Comparison of ENCODE assay signal across 1 cellular context in genomic region chr5:74684900-74685851, GRCh38.
TF ChIP-seq lines count a peak whose summit lies in the region.

HEXB (plus strand) TSS chr5:74685233; CDS start chr5:74685261, 28 bp downstream.

TF ChIP-seq in K562, 482 proteins besides CTCF, POLR2A, EP300 and RAD21 (continued from another document and continues in another):
- TF ChIP-seq ZNF512 (tag; IDR thresholded peaks at IDR 0.05) (no peak), CHD4 (IDR thresholded peaks at IDR 0.05; ENCODE audit: insufficient read depth, insufficient replicate concordance, low read depth, low read length, poor library complexity, severe bottlenecking) (no peak), SREBF2 (CRISPR knock-in tag; IDR thresholded peaks at IDR 0.05) (no peak), ATF2 (CRISPR knock-in tag; IDR thresholded peaks at IDR 0.05) (no peak), NR3C1 (CRISPR knock-in tag; IDR thresholded peaks at IDR 0.05) (no peak), SUPT5H (IDR thresholded peaks at IDR 0.05) (peak; percentile 91), FOXJ3 (CRISPR knock-in tag; IDR thresholded peaks at IDR 0.05) (no peak), ELF4 (CRISPR knock-in tag; IDR thresholded peaks at IDR 0.05) (0 out of 2 replicates have a peak, but pooled peaks have one; percentile 31), NONO (IDR thresholded peaks at IDR 0.05; ENCODE audit: low read depth in 2 of 2, low read length in 1 of 2) (peak; percentile 20 to 95; a peak in 2 of 4 replicates), IRF2 (CRISPR knock-in tag; IDR thresholded peaks at IDR 0.05) (no peak), ZSCAN29 (IDR thresholded peaks at IDR 0.05) (no peak), SIRT6 (IDR thresholded peaks at IDR 0.05; ENCODE audit: low read depth, low read length) (no peak), ZNF592 (IDR thresholded peaks at IDR 0.05) (0 out of 2 replicates have a peak, but pooled peaks have one; percentile 23), E2F5 (CRISPR knock-in tag; IDR thresholded peaks at IDR 0.05) (peak; percentile 77; the same call in 1 of the 2 replicates), HDAC3 (IDR thresholded peaks at IDR 0.05; ENCODE audit: borderline replicate concordance, partially characterized antibody) (no peak), BRD9 (IDR thresholded peaks at IDR 0.05; ENCODE audit: low read depth, partially characterized antibody) (no peak), ZNF511 (CRISPR knock-in tag; IDR thresholded peaks at IDR 0.05) (no peak; the same call in 1 of the 2 replicates), LEF1 (IDR thresholded peaks at IDR 0.05) (no peak), SP1 (CRISPR knock-in tag; IDR thresholded peaks at IDR 0.05) (peak; percentile 55; the same call in 1 of the 2 replicates), MTA2 (IDR thresholded peaks at IDR 0.05; ENCODE audit: low read depth) (no peak), CTCFL (IDR thresholded peaks at IDR 0.05; ENCODE audit: borderline replicate concordance, insufficient read depth, low read depth, low read length, poor library complexity, severe bottlenecking) (no peak), KDM1A (IDR thresholded peaks at IDR 0.05) (0 out of 4 replicates have a peak, but pooled peaks of 1 of the 2 experiments have one; percentile 22), EP400 (IDR thresholded peaks at IDR 0.05) (peak; percentile 60; the same call in 1 of the 2 replicates), FOXA3 (CRISPR knock-in tag; conservative IDR thresholded peaks at IDR 0.05 in 1 of 2, IDR thresholded peaks at IDR 0.05 in 1 of 2) (no peak), HDGF (IDR thresholded peaks at IDR 0.05) (no peak), HLTF (IDR thresholded peaks at IDR 0.05) (no peak), TFAM (CRISPR knock-in tag; conservative IDR thresholded peaks at IDR 0.05) (no peak), MIER1 (IDR thresholded peaks at IDR 0.05; ENCODE audit: low read depth) (0 out of 2 replicates have a peak, but pooled peaks have one; percentile 7)
- TF ChIP-seq, protein P1, sequence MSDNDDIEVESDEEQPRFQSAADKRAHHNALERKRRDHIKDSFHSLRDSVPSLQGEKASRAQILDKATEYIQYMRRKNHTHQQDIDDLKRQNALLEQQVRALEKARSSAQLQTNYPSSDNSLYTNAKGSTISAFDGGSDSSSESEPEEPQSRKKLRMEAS (CRISPR knock-in tag; IDR thresholded peaks at IDR 0.05), result no peak
- TF ChIP-seq, protein P2, sequence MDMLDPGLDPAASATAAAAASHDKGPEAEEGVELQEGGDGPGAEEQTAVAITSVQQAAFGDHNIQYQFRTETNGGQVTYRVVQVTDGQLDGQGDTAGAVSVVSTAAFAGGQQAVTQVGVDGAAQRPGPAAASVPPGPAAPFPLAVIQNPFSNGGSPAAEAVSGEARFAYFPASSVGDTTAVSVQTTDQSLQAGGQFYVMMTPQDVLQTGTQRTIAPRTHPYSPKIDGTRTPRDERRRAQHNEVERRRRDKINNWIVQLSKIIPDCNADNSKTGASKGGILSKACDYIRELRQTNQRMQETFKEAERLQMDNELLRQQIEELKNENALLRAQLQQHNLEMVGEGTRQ (CRISPR knock-in tag; IDR thresholded peaks at IDR 0.05), result peak; percentile 77
- TF ChIP-seq, protein P3, sequence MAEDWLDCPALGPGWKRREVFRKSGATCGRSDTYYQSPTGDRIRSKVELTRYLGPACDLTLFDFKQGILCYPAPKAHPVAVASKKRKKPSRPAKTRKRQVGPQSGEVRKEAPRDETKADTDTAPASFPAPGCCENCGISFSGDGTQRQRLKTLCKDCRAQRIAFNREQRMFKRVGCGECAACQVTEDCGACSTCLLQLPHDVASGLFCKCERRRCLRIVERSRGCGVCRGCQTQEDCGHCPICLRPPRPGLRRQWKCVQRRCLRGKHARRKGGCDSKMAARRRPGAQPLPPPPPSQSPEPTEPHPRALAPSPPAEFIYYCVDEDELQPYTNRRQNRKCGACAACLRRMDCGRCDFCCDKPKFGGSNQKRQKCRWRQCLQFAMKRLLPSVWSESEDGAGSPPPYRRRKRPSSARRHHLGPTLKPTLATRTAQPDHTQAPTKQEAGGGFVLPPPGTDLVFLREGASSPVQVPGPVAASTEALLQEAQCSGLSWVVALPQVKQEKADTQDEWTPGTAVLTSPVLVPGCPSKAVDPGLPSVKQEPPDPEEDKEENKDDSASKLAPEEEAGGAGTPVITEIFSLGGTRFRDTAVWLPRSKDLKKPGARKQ (CRISPR knock-in tag; IDR thresholded peaks at IDR 0.05), result no peak
- TF ChIP-seq, protein P4, sequence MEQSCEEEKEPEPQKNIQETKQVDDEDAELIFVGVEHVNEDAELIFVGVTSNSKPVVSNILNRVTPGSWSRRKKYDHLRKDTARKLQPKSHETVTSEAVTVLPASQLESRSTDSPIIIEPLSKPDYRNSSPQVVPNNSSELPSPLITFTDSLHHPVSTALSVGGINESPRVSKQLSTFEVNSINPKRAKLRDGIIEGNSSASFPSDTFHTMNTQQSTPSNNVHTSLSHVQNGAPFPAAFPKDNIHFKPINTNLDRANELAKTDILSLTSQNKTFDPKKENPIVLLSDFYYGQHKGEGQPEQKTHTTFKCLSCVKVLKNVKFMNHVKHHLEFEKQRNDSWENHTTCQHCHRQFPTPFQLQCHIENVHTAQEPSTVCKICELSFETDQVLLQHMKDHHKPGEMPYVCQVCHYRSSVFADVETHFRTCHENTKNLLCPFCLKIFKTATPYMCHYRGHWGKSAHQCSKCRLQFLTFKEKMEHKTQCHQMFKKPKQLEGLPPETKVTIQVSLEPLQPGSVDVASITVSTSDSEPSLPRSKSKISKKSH (CRISPR knock-in tag; IDR thresholded peaks at IDR 0.05), result no peak
- TF ChIP-seq, protein P5, sequence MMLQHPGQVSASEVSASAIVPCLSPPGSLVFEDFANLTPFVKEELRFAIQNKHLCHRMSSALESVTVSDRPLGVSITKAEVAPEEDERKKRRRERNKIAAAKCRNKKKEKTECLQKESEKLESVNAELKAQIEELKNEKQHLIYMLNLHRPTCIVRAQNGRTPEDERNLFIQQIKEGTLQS (IDR thresholded peaks at IDR 0.05), result peak; percentile 93
- TF ChIP-seq, protein P5 (CRISPR knock-in tag; conservative IDR thresholded peaks at IDR 0.05), result peak; percentile 94; the same call in 1 of the 2 replicates
- TF ChIP-seq, protein P6, sequence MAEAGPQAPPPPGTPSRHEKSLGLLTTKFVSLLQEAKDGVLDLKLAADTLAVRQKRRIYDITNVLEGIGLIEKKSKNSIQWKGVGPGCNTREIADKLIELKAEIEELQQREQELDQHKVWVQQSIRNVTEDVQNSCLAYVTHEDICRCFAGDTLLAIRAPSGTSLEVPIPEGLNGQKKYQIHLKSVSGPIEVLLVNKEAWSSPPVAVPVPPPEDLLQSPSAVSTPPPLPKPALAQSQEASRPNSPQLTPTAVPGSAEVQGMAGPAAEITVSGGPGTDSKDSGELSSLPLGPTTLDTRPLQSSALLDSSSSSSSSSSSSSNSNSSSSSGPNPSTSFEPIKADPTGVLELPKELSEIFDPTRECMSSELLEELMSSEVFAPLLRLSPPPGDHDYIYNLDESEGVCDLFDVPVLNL (CRISPR knock-in tag; IDR thresholded peaks at IDR 0.05; ENCODE audit: low read depth), result peak; percentile 13; the same call in 1 of the 2 replicates
- TF ChIP-seq, protein P7, sequence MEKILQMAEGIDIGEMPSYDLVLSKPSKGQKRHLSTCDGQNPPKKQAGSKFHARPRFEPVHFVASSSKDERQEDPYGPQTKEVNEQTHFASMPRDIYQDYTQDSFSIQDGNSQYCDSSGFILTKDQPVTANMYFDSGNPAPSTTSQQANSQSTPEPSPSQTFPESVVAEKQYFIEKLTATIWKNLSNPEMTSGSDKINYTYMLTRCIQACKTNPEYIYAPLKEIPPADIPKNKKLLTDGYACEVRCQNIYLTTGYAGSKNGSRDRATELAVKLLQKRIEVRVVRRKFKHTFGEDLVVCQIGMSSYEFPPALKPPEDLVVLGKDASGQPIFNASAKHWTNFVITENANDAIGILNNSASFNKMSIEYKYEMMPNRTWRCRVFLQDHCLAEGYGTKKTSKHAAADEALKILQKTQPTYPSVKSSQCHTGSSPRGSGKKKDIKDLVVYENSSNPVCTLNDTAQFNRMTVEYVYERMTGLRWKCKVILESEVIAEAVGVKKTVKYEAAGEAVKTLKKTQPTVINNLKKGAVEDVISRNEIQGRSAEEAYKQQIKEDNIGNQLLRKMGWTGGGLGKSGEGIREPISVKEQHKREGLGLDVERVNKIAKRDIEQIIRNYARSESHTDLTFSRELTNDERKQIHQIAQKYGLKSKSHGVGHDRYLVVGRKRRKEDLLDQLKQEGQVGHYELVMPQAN (IDR thresholded peaks at IDR 0.05; ENCODE audit: borderline replicate concordance), result no peak
